In genomic region chr6:35413911-35414310, GRCh38 we compare ENCODE assay signal across 25 cellular contexts. TPM values are rescaled to one million over a fixed set of nuclear protein-coding genes. Genes with fewer than 3 reads are reported as not detected.
DNase-seq lines count a peak whose midpoint lies in the region; ATAC-seq and TF ChIP-seq lines count a peak whose summit lies in the region.
"Had no signal": no experiment of that assay in that cellular context is flagged by ENCODE, and none has a peak within 500 bp of the region (broad histone marks: within the 10 kb centered on the region; RNA-seq: fewer than 3 reads in every experiment).

No MANE protein-coding gene starts in this region.

- no peak overlapping the region for H3K14ac ChIP-seq in IMR-90 (replicated peaks; ENCODE audit: low read depth, low read length)

- no peak overlapping the region for H2AK5ac ChIP-seq in IMR-90 (ENCODE audit: low read depth, low read length)

- H4K8ac ChIP-seq in IMR-90 (ENCODE audit: low read depth in 2 of 2, low read length in 2 of 2), result peak overlapping the region in 1 of 2 experiments; percentile 82; a peak in 2 of 4 replicates

- intact Hi-C loops in CD4-positive, alpha-beta T cell (cut with DNase I, micrococcal nuclease), result loop anchor here in 1 of 2 experiments (2.0 kb wide), 1 partner anchor 33 kb away; no protein-coding TSS in a partner anchor
- intact Hi-C loops in IMR-90 (cut with micrococcal nuclease) (no loop called here), left cardiac atrium (cut with DNase I) (loop anchor here in 1 of 2 donors (2.0 kb wide), 1 partner anchor 71 kb away; the partner anchor contains the start of gene PPARD)

- no peaks in the 10 kb centered on the region for H3K9me3 ChIP-seq in CD4-positive, alpha-beta T cell (ENCODE audit: control insufficient read depth, low read length)
- H3K9me3 ChIP-seq in IMR-90 (ENCODE audit: control insufficient read depth, insufficient read depth, low read length), result no peaks in the 10 kb centered on the region
- H3K9me3 ChIP-seq: HAP-1, SJCRH30 had no signal

- H4K20me1 ChIP-seq in IMR-90 (ENCODE audit: insufficient read depth, low read length), result peaks cover 7% of the 10 kb centered on the region

- peak overlapping the region; percentile 12 for H3K27ac Mint-ChIP-seq in CD4-positive, alpha-beta T cell
- H3K27ac Mint-ChIP-seq: B cell had no signal

- H3K4me2 ChIP-seq in IMR-90 (ENCODE audit: low read depth, low read length), result no peak overlapping the region
- H3K4me2 ChIP-seq: PC-9 had no signal

- peaks cover 44 to 87% of the 10 kb centered on the region in 2 experiments for H3K79me1 ChIP-seq in IMR-90 (ENCODE audit: low read depth in 1 of 2, low read length in 2 of 2)

- CTCF ChIA-PET in CD4-positive, alpha-beta T cell (lab: Charles Lee), result no interaction called here
- CTCF ChIA-PET in IMR-90 (lab: Yijun Ruan, JAX), result no interaction called here

- 0 out of 3 replicates have a peak overlapping the region, but pooled peaks have one; percentile 16 for H2BK15ac ChIP-seq in IMR-90 (ENCODE audit: low read depth, low read length)

- H3K27ac ChIP-seq in CD4-positive, alpha-beta T cell (ENCODE audit: low read depth, low read length), result no peak overlapping the region
- no peak overlapping the region for H3K27ac ChIP-seq in IMR-90 (ENCODE audit: insufficient read depth, low read length)
- H3K27ac ChIP-seq: SJCRH30 had no signal

- no peak for TF ChIP-seq CTCF in CD4-positive, alpha-beta T cell (IDR thresholded peaks at IDR 0.05)
- no peak for TF ChIP-seq CTCF in IMR-90 (conservative IDR thresholded peaks at IDR 0.05; ENCODE audit: low read depth, low read length)

- H3K23ac ChIP-seq in IMR-90 (ENCODE audit: low read depth, low read length), result no peak overlapping the region

- no peak overlapping the region for H2BK20ac ChIP-seq in IMR-90 (ENCODE audit: low read depth, low read length)

- peaks cover 21% of the 10 kb centered on the region for H3K4me1 ChIP-seq in IMR-90 (ENCODE audit: control insufficient read depth, insufficient read depth, low read length)
- H3K4me1 ChIP-seq: HAP-1, SJCRH30 had no signal

- H3K4me3 ChIP-seq in IMR-90 (ENCODE audit: insufficient read depth, low read depth, low read length), result no peak overlapping the region
- H3K4me3 ChIP-seq: HAP-1, PC-9, SJCRH30 had no signal

- peaks cover 52% of the 10 kb centered on the region for H3K36me3 ChIP-seq in IMR-90 (ENCODE audit: control insufficient read depth, insufficient read depth, low read length)

- TF ChIP-seq RAD21 in IMR-90 (IDR thresholded peaks at IDR 0.05; ENCODE audit: low read length), result no peak

- H3K56ac ChIP-seq in IMR-90 (ENCODE audit: extremely low read depth, insufficient read depth, low read length), result no peak overlapping the region

- no peak overlapping the region for H3K4ac ChIP-seq in IMR-90 (ENCODE audit: low read depth, low read length)

- peaks cover 52% of the 10 kb centered on the region for H3K4me1 Mint-ChIP-seq in CD4-positive, alpha-beta T cell (ENCODE audit: low read depth)

- no peak overlapping the region for H2AFZ ChIP-seq in IMR-90 (replicated peaks; ENCODE audit: low read length, poor library complexity)
- H2AFZ ChIP-seq: PC-9 had no signal

- no peak overlapping the region for H4K5ac ChIP-seq in IMR-90 (ENCODE audit: low read depth, low read length)

- H3K27me3 ChIP-seq in CD4-positive, alpha-beta T cell (ENCODE audit: control insufficient read depth, insufficient read depth, low read length), result no peaks in the 10 kb centered on the region
- H3K27me3 ChIP-seq in IMR-90 (ENCODE audit: control insufficient read depth, insufficient read depth, low read length), result no peaks in the 10 kb centered on the region
- H3K27me3 ChIP-seq: SJCRH30 had no signal

- in situ Hi-C loops in IMR-90 (cut with MboI; ENCODE audit: low sequenced_read_pairs), result no loop called here

- ATAC-seq in CD4-positive, alpha-beta T cell (ENCODE audit: poor library complexity), result no peak
- ATAC-seq in IMR-90 (ENCODE audit: low read depth), result no peak
- ATAC-seq in left cardiac atrium, result no peak
- ATAC-seq: Right ventricle myocardium inferior, SK-N-SH treated with all-trans-retinoic acid at 6 μM for 48 hours had no signal

- dilution Hi-C loops in IMR-90 (cut with HindIII; ENCODE audit: low sequenced_read_pairs, unreplicated experiment), result no loop called here

- no peak overlapping the region for H2BK120ac ChIP-seq in IMR-90 (ENCODE audit: low read depth, low read length)

- WGBS in IMR-90 (ENCODE audit: extremely low coverage in 2 of 2, insufficient read length in 1 of 2), 2 experiments, result 100% methylated on average over 2 of the region's 6 CpGs; no CpG with 5 or more reads in 1 of the 2 experiments

- H3K18ac ChIP-seq in IMR-90 (ENCODE audit: low read depth, low read length), result no peak overlapping the region

- no peak overlapping the region for H4K91ac ChIP-seq in IMR-90 (ENCODE audit: insufficient read depth, low read depth, low read length)

- H3K9me1 ChIP-seq in IMR-90 (ENCODE audit: insufficient read depth, low read length), result peaks cover 44% of the 10 kb centered on the region

- BruUV-seq in IMR-90 (replicated peaks; lab: Mats Ljungman, UMichigan), result no TSS peak

- no peak for DNase-seq in CD4-positive, alpha-beta T cell
- DNase-seq in IMR-90 (no peak), cerebellar nuclear complex (lab: John Stamatoyannopoulos, UW) (peak; percentile 19 to 57), occipital lobe (lab: John Stamatoyannopoulos, UW) (peak; percentile 37), EL (no peak), left cardiac atrium (no peak), NCI-H226 (no peak)
- DNase-seq: CD8-positive, alpha-beta memory T cell; DMS153; DND-41; GOT3; HFFc6; KBM-7; MV-4-11; NCI-H1105 treated with DMSO at 0.1 percent for 48 hours; NCI-H146; NCI-H2081; NCI-H774; NK-92 treated with Interleukin-12 subunit alpha and Interleukin-12 subunit beta, amount 100 ng/mL, for 24 hours; PC-9; SJCRH30 had no signal

- no peak overlapping the region for H2BK5ac ChIP-seq in IMR-90 (ENCODE audit: low read depth, low read length, poor library complexity, severe bottlenecking)

- H3K36me3 Mint-ChIP-seq in CD4-positive, alpha-beta T cell (ENCODE audit: low read depth), result peaks cover 83% of the 10 kb centered on the region

- no peak overlapping the region for H2AK9ac ChIP-seq in IMR-90 (replicated peaks; ENCODE audit: low read depth, low read length, poor library complexity)

- H3K9ac ChIP-seq in IMR-90 (ENCODE audit: low read depth, low read length), result no peak overlapping the region

- H3K4me3 Mint-ChIP-seq in CD4-positive, alpha-beta T cell, result no peak overlapping the region
- H3K4me3 Mint-ChIP-seq: B cell; CD8-positive, alpha-beta memory T cell; HFFc6 had no signal

- TF ChIP-seq POLR2A in IMR-90 (IDR thresholded peaks at IDR 0.05; ENCODE audit: low read depth, low read length), result no peak

- H3K9me3 Mint-ChIP-seq in CD4-positive, alpha-beta T cell, result no peaks in the 10 kb centered on the region
- H3K9me3 Mint-ChIP-seq: CD8-positive, alpha-beta memory T cell; HFFc6 had no signal

- POLR2A ChIA-PET in CD4-positive, alpha-beta T cell (lab: Charles Lee), result no interaction called here
- POLR2A ChIA-PET in IMR-90 (lab: Charles Lee; ENCODE audit: unreplicated experiment), result no interaction called here

- no peaks in the 10 kb centered on the region for H3K27me3 Mint-ChIP-seq in CD4-positive, alpha-beta T cell
- H3K27me3 Mint-ChIP-seq: B cell; CD8-positive, alpha-beta memory T cell had no signal

TF ChIP-seq in IMR-90, 13 proteins besides CTCF, POLR2A, EP300 and RAD21 (continues in another document):
- TF ChIP-seq RFX5 (IDR thresholded peaks at IDR 0.05; ENCODE audit: low read depth, low read length) (no peak), BHLHE40 (IDR thresholded peaks at IDR 0.05; ENCODE audit: low read depth, low read length) (no peak), MAZ (IDR thresholded peaks at IDR 0.05; ENCODE audit: borderline replicate concordance, low read depth, low read length) (no peak), CEBPB (IDR thresholded peaks at IDR 0.05; ENCODE audit: low read depth, low read length) (no peak), SMC3 (IDR thresholded peaks at IDR 0.05; ENCODE audit: low read depth, low read length) (no peak), NFE2L2 (IDR thresholded peaks at IDR 0.05; ENCODE audit: low read depth, low read length) (no peak), MXI1 (IDR thresholded peaks at IDR 0.05; ENCODE audit: borderline replicate concordance, low read depth, low read length) (no peak), RCOR1 (IDR thresholded peaks at IDR 0.05; ENCODE audit: insufficient replicate concordance, low read length) (no peak), USF2 (IDR thresholded peaks at IDR 0.05; ENCODE audit: low read depth, low read length) (no peak), CHD1 (IDR thresholded peaks at IDR 0.05; ENCODE audit: low read depth, low read length) (no peak), ELK1 (IDR thresholded peaks at IDR 0.05; ENCODE audit: borderline replicate concordance, low read depth, low read length) (no peak)

RNA-seq across cellular contexts. Expression of gene FANCE, which starts 38.2 kb away (rescaled TPM):
- total RNA-seq in CD4-positive, alpha-beta T cell, result 1 to 10 TPM; 1.6 to 1.7 TPM
- total RNA-seq in IMR-90 (2012; rRNA removed), result 7.5 and 9.1 TPM in 2 replicates
- 6.8 and 7.1 TPM in 2 replicates for polyA plus RNA-seq in IMR-90 (2012; rRNA removed)
- 4.5 and 6.8 TPM in 2 replicates for polyA plus RNA-seq in IMR-90 (2012; cell fraction: cytosol; rRNA removed)
- polyA plus RNA-seq in IMR-90 (2012; cell fraction: nucleus; rRNA removed; ENCODE audit: low replicate concordance), result 5.0 and 6.6 TPM in 2 replicates
- 9.5 TPM for total RNA-seq in occipital lobe
- total RNA-seq in left cardiac atrium, result 1 to 10 TPM; 1.8 to 3.7 TPM

RNA-seq across cellular contexts. Expression of gene RPL10A, which starts 54.3 kb away (rescaled TPM):
- total RNA-seq in CD4-positive, alpha-beta T cell, result 1,000 to 10,000 TPM; 2,453 to 2,464 TPM
- total RNA-seq in IMR-90 (2012; rRNA removed), result 1,746 and 2,310 TPM in 2 replicates
- 3,153 and 3,261 TPM in 2 replicates for polyA plus RNA-seq in IMR-90 (2012; rRNA removed)
- 1,705 and 1,838 TPM in 2 replicates for polyA plus RNA-seq in IMR-90 (2012; cell fraction: cytosol; rRNA removed)
- 1,133 and 1,323 TPM in 2 replicates for polyA plus RNA-seq in IMR-90 (2012; cell fraction: nucleus; rRNA removed; ENCODE audit: low replicate concordance)
- total RNA-seq in occipital lobe, result 1,537 TPM
- 100 to 1,000 TPM; 691 to 715 TPM for total RNA-seq in left cardiac atrium

Comparison
In these comparisons a context has a peak if more than half of its experiments do, and no peak if none do; other contexts are left out.
1. DNase-seq: peak in cerebellar nuclear complex (2 of 2) and occipital lobe (single experiment); none in CD4-positive, alpha-beta T cell (0 of 10), IMR-90 (single experiment), EL (single experiment), left cardiac atrium (single experiment) and NCI-H226 (single experiment).